In the genomic region with DNA sequence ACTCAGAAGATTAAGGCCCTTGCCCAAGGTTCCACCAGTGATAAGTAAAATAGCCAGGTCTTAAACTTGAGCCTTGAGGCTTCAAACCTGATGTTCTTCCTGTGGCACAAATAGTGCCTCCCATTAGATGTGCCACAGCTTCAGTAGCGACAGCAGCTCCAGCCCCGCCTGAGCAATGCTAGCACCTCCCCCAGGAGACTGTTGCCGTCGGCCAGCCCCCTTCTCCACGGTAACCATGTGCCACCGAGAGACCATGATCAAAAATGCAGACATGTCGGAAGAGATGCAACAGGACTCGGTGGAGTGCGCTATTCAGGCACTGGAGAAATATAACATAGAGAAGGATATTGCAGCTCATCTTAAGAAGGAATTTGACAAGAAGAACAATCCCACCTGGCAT, we compare ENCODE assay signal across 31 cellular contexts. TPM values are rescaled to one million over a fixed set of nuclear protein-coding genes. Genes with fewer than 3 reads are reported as not detected.
"Had no signal": no experiment of that assay in that cellular context is flagged by ENCODE, and none has a peak within 500 bp of the region (broad histone marks: within the 10 kb centered on the region; RNA-seq: fewer than 3 reads in every experiment).

No MANE protein-coding gene starts in this region.

- H3K4me1 ChIP-seq: esophagus squamous epithelium, heart right ventricle, psoas muscle, sigmoid colon, testis, tibial artery had no signal

- H3K9me3 ChIP-seq: testis had no signal

- H3K4me3 ChIP-seq: coronary artery, esophagus squamous epithelium, heart right ventricle, ovary, psoas muscle, sigmoid colon, testis, tibial artery had no signal

- ATAC-seq: heart right ventricle; left lobe of liver; naive thymus-derived CD4-positive, alpha-beta T cell; psoas muscle; right cardiac atrium; stimulated activated memory B cell treated with anti-CD40 and anti-IgM and Interleukin-4, amounts not matched to agents 10 μg/mL and 1 μg/mL and 100 μg/mL, for 72 hours; stimulated activated naive CD8-positive, alpha-beta T cell treated with anti-CD3 and anti-CD28 coated beads, Interleukin-15, Interleukin-2, amounts not matched to agents 100 U/mL and 50 U/mL, for 24 hours had no signal

- H3K36me3 Mint-ChIP-seq: stimulated activated memory B cell treated with anti-CD40 and anti-IgM and Interleukin-4, amounts not matched to agents 10 μg/mL and 1 μg/mL and 100 μg/mL, for 72 hours; type B pancreatic cell had no signal

- H3K27ac ChIP-seq: coronary artery, esophagus squamous epithelium, heart right ventricle, ovary, psoas muscle, sigmoid colon, testis, tibial artery had no signal

- H3K36me3 ChIP-seq: esophagus squamous epithelium, heart right ventricle, ovary, sigmoid colon, tibial artery had no signal

- H3K4me1 Mint-ChIP-seq: immature natural killer cell; naive thymus-derived CD4-positive, alpha-beta T cell; stimulated activated memory B cell treated with anti-CD40 and anti-IgM and Interleukin-4, amounts not matched to agents 10 μg/mL and 1 μg/mL and 100 μg/mL, for 72 hours had no signal

- H3K27me3 ChIP-seq: ovary, testis had no signal

- DNase-seq: dermis blood vessel endothelial cell; effector memory CD4-positive, alpha-beta T cell; esophagus squamous epithelium; foreskin melanocyte; glutamatergic neuron; heart right ventricle; hippocampal formation; immature natural killer cell; islet precursor cell; mesenchymal stem cell; midbrain; naive thymus-derived CD4-positive, alpha-beta T cell; nephron progenitor cell; nucleus accumbens; ovary; posterior cingulate gyrus; psoas muscle; right cardiac atrium; sigmoid colon; stimulated activated CD4-positive, alpha-beta T cell treated with anti-CD3 and anti-CD28 coated beads, Interleukin-4, amount 100 ng/mL, for 4 hours; stimulated activated naive CD8-positive, alpha-beta T cell treated with anti-CD3 and anti-CD28 coated beads, Interleukin-15, Interleukin-2, amounts not matched to agents 100 U/mL and 50 U/mL, for 24 hours; substantia nigra; testis; tibial artery had no signal

- H3K4me3 Mint-ChIP-seq: nephron progenitor cell; stimulated activated memory B cell treated with anti-CD40 and anti-IgM and Interleukin-4, amounts not matched to agents 10 μg/mL and 1 μg/mL and 100 μg/mL, for 72 hours; type B pancreatic cell had no signal

- H3K27ac Mint-ChIP-seq: naive thymus-derived CD4-positive, alpha-beta T cell; nephron progenitor cell; stimulated activated memory B cell treated with anti-CD40 and anti-IgM and Interleukin-4, amounts not matched to agents 10 μg/mL and 1 μg/mL and 100 μg/mL, for 72 hours; type B pancreatic cell had no signal

RNA-seq across cellular contexts. Expression of gene KLHDC7A, which starts 32.2 kb away (rescaled TPM):
- total RNA-seq: endothelial cell of umbilical vein, lung microvascular endothelial cell, psoas muscle, skeletal muscle tissue had no signal
- polyA plus RNA-seq: endothelial cell of umbilical vein; heart right ventricle; immature natural killer cell; naive thymus-derived CD4-positive, alpha-beta T cell had no signal
